Comparison of ENCODE assay signal across 1 cellular context in the genomic region with DNA sequence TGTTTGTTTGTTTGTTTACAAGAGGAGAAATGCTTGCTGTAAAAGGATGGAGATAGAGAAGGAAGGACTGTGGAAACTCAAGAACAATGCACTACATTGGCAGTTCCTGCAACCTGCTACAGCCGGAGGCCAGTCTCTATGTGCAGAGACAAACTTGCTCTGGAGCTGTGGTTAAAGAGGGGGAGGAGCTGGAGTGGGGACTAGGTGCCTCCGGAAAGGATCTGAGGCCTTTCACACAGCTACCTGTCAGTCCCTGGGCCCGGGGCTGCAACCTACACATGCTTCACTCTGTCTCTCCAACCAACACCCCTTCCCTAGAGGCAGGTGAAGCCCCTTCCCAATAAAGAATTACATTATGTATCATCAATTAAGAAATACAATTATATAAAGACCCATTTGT.
A peak's percentile ranks its signal among the peaks of the same experiment; 100 is the strongest.
TF ChIP-seq lines count a peak whose summit lies in the region.

No MANE protein-coding gene starts in this region.

TF ChIP-seq in HepG2, 621 proteins besides CTCF, POLR2A, EP300 and RAD21 (continued from another document and continues in another):
- TF ChIP-seq, protein P1, sequence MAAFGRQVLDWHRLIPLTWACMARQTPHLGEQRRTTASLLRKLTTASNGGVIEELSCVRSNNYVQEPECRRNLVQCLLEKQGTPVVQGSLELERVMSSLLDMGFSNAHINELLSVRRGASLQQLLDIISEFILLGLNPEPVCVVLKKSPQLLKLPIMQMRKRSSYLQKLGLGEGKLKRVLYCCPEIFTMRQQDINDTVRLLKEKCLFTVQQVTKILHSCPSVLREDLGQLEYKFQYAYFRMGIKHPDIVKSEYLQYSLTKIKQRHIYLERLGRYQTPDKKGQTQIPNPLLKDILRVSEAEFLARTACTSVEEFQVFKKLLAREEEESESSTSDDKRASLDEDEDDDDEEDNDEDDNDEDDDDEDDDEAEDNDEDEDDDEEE (CRISPR knock-in tag; IDR thresholded peaks at IDR 0.05): no peak
- TF ChIP-seq, protein P2, sequence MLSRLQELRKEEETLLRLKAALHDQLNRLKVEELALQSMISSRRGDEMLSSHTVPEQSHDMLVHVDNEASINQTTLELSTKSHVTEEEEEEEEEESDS (CRISPR knock-in tag; IDR thresholded peaks at IDR 0.05; ENCODE audit: borderline replicate concordance): no peak
- TF ChIP-seq ZNF33A (CRISPR knock-in tag; IDR thresholded peaks at IDR 0.05; ENCODE audit: borderline replicate concordance) (no peak), AHR (CRISPR knock-in tag; IDR thresholded peaks at IDR 0.05) (no peak; the same call in 1 of the 2 replicates), DPF2 (CRISPR knock-in tag; IDR thresholded peaks at IDR 0.05; ENCODE audit: borderline replicate concordance, low read depth) (no peak), ARNT2 (CRISPR knock-in tag; IDR thresholded peaks at IDR 0.05; ENCODE audit: low read depth) (no peak), ZMYM4 (CRISPR knock-in tag; IDR thresholded peaks at IDR 0.05) (peak; percentile 81), DMAP1 (CRISPR knock-in tag; IDR thresholded peaks at IDR 0.05) (peak; percentile 21; the same call in 1 of the 2 replicates), HDAC2 (CRISPR knock-in tag; IDR thresholded peaks at IDR 0.05) (peak; percentile 52; the same call in 1 of the 2 replicates), ZNF781 (CRISPR knock-in tag; IDR thresholded peaks at IDR 0.05; ENCODE audit: borderline replicate concordance, not compliant biosample characterization) (no peak), ZNF746 (CRISPR knock-in tag; IDR thresholded peaks at IDR 0.05) (no peak), ZNF724P (CRISPR knock-in tag; IDR thresholded peaks at IDR 0.05; ENCODE audit: borderline replicate concordance) (no peak), KAT7 (CRISPR knock-in tag; IDR thresholded peaks at IDR 0.05; ENCODE audit: borderline replicate concordance) (no peak), ZNF546 (CRISPR knock-in tag; conservative IDR thresholded peaks at IDR 0.05) (no peak), ATF7-NPFF (CRISPR knock-in tag; IDR thresholded peaks at IDR 0.05; ENCODE audit: low read depth) (no peak), CHD2 (IDR thresholded peaks at IDR 0.05; ENCODE audit: low read depth, low read length) (no peak), U2AF1 (optimal IDR thresholded peaks at IDR 0.05; ENCODE audit: low read depth, low read length) (no peak), ZNF564 (CRISPR knock-in tag; IDR thresholded peaks at IDR 0.05) (no peak), ZNF224 (CRISPR knock-in tag; IDR thresholded peaks at IDR 0.05) (no peak), SPEN (CRISPR knock-in tag; IDR thresholded peaks at IDR 0.05; ENCODE audit: low read depth) (no peak), SNRNP70 (IDR thresholded peaks at IDR 0.05; ENCODE audit: low read depth, low read length) (no peak), ZNF678 (CRISPR knock-in tag; IDR thresholded peaks at IDR 0.05) (no peak), KDM2A (CRISPR knock-in tag; IDR thresholded peaks at IDR 0.05; ENCODE audit: borderline replicate concordance, low read depth) (0 out of 2 replicates have a peak, but pooled peaks have one; percentile 39), KDM4B (CRISPR knock-in tag; IDR thresholded peaks at IDR 0.05) (0 out of 2 replicates have a peak, but pooled peaks have one; percentile 41), POGZ (CRISPR knock-in tag; IDR thresholded peaks at IDR 0.05) (peak; percentile 81; the same call in 1 of the 2 replicates), AKAP8 (CRISPR knock-in tag; IDR thresholded peaks at IDR 0.05) (no peak), LCORL (IDR thresholded peaks at IDR 0.05) (no peak), LCORL (CRISPR knock-in tag; IDR thresholded peaks at IDR 0.05) (no peak), ZNF180 (CRISPR knock-in tag; IDR thresholded peaks at IDR 0.05; ENCODE audit: borderline replicate concordance, low read depth) (no peak), CEBPB (IDR thresholded peaks at IDR 0.05; ENCODE audit: borderline replicate concordance, low read depth, low read length) (no peak), ZBTB42 (CRISPR knock-in tag; IDR thresholded peaks at IDR 0.05) (no peak), HOXA9 (CRISPR knock-in tag; IDR thresholded peaks at IDR 0.05; ENCODE audit: borderline replicate concordance) (no peak), ZNF260 (CRISPR knock-in tag; IDR thresholded peaks at IDR 0.05; ENCODE audit: borderline replicate concordance, low read depth) (no peak), ATF7 (IDR thresholded peaks at IDR 0.05) (no peak), ATF7 (CRISPR knock-in tag; IDR thresholded peaks at IDR 0.05) (no peak), ZBTB21 (CRISPR knock-in tag; IDR thresholded peaks at IDR 0.05) (no peak)
- TF ChIP-seq, protein P3, sequence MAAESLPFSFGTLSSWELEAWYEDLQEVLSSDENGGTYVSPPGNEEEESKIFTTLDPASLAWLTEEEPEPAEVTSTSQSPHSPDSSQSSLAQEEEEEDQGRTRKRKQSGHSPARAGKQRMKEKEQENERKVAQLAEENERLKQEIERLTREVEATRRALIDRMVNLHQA (CRISPR knock-in tag; IDR thresholded peaks at IDR 0.05): no peak
- TF ChIP-seq, protein P4, sequence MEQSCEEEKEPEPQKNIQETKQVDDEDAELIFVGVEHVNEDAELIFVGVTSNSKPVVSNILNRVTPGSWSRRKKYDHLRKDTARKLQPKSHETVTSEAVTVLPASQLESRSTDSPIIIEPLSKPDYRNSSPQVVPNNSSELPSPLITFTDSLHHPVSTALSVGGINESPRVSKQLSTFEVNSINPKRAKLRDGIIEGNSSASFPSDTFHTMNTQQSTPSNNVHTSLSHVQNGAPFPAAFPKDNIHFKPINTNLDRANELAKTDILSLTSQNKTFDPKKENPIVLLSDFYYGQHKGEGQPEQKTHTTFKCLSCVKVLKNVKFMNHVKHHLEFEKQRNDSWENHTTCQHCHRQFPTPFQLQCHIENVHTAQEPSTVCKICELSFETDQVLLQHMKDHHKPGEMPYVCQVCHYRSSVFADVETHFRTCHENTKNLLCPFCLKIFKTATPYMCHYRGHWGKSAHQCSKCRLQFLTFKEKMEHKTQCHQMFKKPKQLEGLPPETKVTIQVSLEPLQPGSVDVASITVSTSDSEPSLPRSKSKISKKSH (CRISPR knock-in tag; IDR thresholded peaks at IDR 0.05; ENCODE audit: borderline replicate concordance): no peak
- TF ChIP-seq, protein P5, sequence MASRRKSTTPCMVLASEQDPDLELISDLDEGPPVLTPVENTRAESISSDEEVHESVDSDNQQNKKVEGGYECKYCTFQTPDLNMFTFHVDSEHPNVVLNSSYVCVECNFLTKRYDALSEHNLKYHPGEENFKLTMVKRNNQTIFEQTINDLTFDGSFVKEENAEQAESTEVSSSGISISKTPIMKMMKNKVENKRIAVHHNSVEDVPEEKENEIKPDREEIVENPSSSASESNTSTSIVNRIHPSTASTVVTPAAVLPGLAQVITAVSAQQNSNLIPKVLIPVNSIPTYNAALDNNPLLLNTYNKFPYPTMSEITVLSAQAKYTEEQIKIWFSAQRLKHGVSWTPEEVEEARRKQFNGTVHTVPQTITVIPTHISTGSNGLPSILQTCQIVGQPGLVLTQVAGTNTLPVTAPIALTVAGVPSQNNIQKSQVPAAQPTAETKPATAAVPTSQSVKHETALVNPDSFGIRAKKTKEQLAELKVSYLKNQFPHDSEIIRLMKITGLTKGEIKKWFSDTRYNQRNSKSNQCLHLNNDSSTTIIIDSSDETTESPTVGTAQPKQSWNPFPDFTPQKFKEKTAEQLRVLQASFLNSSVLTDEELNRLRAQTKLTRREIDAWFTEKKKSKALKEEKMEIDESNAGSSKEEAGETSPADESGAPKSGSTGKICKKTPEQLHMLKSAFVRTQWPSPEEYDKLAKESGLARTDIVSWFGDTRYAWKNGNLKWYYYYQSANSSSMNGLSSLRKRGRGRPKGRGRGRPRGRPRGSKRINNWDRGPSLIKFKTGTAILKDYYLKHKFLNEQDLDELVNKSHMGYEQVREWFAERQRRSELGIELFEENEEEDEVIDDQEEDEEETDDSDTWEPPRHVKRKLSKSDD (CRISPR knock-in tag; IDR thresholded peaks at IDR 0.05; ENCODE audit: low read depth): no peak
- TF ChIP-seq, protein P6, sequence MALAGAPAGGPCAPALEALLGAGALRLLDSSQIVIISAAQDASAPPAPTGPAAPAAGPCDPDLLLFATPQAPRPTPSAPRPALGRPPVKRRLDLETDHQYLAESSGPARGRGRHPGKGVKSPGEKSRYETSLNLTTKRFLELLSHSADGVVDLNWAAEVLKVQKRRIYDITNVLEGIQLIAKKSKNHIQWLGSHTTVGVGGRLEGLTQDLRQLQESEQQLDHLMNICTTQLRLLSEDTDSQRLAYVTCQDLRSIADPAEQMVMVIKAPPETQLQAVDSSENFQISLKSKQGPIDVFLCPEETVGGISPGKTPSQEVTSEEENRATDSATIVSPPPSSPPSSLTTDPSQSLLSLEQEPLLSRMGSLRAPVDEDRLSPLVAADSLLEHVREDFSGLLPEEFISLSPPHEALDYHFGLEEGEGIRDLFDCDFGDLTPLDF (CRISPR knock-in tag; IDR thresholded peaks at IDR 0.05): no peak
- TF ChIP-seq, protein P7, sequence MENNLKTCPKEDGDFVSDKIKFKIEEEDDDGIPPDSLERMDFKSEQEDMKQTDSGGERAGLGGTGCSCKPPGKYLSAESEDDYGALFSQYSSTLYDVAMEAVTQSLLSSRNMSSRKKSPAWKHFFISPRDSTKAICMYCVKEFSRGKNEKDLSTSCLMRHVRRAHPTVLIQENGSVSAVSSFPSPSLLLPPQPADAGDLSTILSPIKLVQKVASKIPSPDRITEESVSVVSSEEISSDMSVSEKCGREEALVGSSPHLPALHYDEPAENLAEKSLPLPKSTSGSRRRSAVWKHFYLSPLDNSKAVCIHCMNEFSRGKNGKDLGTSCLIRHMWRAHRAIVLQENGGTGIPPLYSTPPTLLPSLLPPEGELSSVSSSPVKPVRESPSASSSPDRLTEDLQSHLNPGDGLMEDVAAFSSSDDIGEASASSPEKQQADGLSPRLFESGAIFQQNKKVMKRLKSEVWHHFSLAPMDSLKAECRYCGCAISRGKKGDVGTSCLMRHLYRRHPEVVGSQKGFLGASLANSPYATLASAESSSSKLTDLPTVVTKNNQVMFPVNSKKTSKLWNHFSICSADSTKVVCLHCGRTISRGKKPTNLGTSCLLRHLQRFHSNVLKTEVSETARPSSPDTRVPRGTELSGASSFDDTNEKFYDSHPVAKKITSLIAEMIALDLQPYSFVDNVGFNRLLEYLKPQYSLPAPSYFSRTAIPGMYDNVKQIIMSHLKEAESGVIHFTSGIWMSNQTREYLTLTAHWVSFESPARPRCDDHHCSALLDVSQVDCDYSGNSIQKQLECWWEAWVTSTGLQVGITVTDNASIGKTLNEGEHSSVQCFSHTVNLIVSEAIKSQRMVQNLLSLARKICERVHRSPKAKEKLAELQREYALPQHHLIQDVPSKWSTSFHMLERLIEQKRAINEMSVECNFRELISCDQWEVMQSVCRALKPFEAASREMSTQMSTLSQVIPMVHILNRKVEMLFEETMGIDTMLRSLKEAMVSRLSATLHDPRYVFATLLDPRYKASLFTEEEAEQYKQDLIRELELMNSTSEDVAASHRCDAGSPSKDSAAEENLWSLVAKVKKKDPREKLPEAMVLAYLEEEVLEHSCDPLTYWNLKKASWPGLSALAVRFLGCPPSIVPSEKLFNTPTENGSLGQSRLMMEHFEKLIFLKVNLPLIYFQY (CRISPR knock-in tag; IDR thresholded peaks at IDR 0.05; ENCODE audit: borderline replicate concordance): no peak
- TF ChIP-seq, protein P8, sequence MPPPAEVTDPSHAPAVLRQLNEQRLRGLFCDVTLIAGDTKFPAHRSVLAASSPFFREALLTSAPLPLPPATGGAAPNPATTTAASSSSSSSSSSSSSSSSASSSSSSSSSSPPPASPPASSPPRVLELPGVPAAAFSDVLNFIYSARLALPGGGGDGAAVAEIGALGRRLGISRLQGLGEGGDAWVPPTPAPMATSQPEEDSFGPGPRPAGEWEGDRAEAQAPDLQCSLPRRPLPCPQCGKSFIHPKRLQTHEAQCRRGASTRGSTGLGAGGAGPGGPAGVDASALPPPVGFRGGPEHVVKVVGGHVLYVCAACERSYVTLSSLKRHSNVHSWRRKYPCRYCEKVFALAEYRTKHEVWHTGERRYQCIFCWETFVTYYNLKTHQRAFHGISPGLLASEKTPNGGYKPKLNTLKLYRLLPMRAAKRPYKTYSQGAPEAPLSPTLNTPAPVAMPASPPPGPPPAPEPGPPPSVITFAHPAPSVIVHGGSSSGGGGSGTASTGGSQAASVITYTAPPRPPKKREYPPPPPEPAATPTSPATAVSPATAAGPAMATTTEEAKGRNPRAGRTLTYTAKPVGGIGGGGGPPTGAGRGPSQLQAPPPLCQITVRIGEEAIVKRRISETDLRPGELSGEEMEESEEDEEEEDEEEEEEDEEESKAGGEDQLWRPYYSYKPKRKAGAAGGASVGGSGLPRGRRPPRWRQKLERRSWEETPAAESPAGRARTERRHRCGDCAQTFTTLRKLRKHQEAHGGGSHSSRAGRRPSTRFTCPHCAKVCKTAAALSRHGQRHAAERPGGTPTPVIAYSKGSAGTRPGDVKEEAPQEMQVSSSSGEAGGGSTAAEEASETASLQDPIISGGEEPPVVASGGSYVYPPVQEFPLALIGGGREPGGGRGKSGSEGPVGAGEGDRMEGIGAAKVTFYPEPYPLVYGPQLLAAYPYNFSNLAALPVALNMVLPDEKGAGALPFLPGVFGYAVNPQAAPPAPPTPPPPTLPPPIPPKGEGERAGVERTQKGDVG (CRISPR knock-in tag; IDR thresholded peaks at IDR 0.05; ENCODE audit: borderline replicate concordance): no peak
- TF ChIP-seq, protein P9, sequence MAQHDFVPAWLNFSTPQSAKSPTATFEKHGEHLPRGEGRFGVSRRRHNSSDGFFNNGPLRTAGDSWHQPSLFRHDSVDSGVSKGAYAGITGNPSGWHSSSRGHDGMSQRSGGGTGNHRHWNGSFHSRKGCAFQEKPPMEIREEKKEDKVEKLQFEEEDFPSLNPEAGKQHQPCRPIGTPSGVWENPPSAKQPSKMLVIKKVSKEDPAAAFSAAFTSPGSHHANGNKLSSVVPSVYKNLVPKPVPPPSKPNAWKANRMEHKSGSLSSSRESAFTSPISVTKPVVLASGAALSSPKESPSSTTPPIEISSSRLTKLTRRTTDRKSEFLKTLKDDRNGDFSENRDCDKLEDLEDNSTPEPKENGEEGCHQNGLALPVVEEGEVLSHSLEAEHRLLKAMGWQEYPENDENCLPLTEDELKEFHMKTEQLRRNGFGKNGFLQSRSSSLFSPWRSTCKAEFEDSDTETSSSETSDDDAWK (CRISPR knock-in tag; IDR thresholded peaks at IDR 0.05): no peak
- TF ChIP-seq, protein P10, sequence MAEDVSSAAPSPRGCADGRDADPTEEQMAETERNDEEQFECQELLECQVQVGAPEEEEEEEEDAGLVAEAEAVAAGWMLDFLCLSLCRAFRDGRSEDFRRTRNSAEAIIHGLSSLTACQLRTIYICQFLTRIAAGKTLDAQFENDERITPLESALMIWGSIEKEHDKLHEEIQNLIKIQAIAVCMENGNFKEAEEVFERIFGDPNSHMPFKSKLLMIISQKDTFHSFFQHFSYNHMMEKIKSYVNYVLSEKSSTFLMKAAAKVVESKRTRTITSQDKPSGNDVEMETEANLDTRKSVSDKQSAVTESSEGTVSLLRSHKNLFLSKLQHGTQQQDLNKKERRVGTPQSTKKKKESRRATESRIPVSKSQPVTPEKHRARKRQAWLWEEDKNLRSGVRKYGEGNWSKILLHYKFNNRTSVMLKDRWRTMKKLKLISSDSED (CRISPR knock-in tag; IDR thresholded peaks at IDR 0.05): no peak
- TF ChIP-seq, protein P11, sequence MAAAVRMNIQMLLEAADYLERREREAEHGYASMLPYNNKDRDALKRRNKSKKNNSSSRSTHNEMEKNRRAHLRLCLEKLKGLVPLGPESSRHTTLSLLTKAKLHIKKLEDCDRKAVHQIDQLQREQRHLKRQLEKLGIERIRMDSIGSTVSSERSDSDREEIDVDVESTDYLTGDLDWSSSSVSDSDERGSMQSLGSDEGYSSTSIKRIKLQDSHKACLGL (CRISPR knock-in tag; IDR thresholded peaks at IDR 0.05): no peak
